In the genomic region with DNA sequence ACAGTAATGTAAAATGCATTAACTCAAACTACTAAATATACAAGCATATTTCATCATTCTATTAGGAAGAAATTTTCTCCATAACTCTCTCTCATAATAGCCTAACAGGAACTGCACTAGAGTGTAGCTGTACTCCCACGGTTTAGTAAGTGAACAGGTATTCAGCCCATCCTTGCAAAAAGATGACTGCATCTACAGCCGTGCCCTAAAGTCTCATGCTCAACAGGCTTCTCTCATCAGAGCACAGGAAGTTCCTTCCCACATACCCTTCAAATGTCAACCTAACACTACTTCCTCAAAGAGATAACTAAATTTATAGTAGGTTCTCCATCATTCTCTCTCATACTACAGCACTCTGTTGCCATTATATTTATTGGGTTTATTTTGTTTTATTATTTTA, we compare ENCODE assay signal across 8 cellular contexts.
A peak's percentile ranks its signal among the peaks of the same experiment; 100 is the strongest.
DNase-seq lines count a peak whose midpoint lies in the region; ATAC-seq lines count a peak whose summit lies in the region.

No MANE protein-coding gene starts in this region.

- peak; percentile 69 for DNase-seq in activated CD8-positive, alpha-beta memory T cell treated with anti-CD3 and anti-CD28 coated beads, Interleukin-2, amount 10 ng/mL, durations not matched to agents 7 days and 5 days
- no peak for DNase-seq in activated CD8-positive, alpha-beta memory T cell treated with anti-CD3 and anti-CD28 coated beads for 24 hours
- DNase-seq in MV-4-11 (lab: John Stamatoyannopoulos, UW), result peak; percentile 80
- DNase-seq in astrocyte of the hippocampus (ENCODE audit: low read depth, low spot score), result peak; percentile 35
- no peak for DNase-seq in effector CD4-positive, alpha-beta T cell
- DNase-seq in NCI-H1436 (lab: John Stamatoyannopoulos, UW), result no peak

- H3K36me3 Mint-ChIP-seq in activated CD8-positive, alpha-beta memory T cell treated with anti-CD3 and anti-CD28 coated beads, Interleukin-2, amount 10 ng/mL, durations not matched to agents 7 days and 5 days, result peaks cover 38% of the 10 kb centered on the region

- peaks cover 4% of the 10 kb centered on the region for H3K9me3 ChIP-seq in skeletal muscle satellite cell (replicated peaks; ENCODE audit: low read length)

- ATAC-seq in activated CD8-positive, alpha-beta memory T cell treated with anti-CD3 and anti-CD28 coated beads, Interleukin-2, amount 10 ng/mL, durations not matched to agents 7 days and 5 days, result peak; percentile 42
- ATAC-seq in HG02981 (IDR thresholded peaks at IDR 0.05; ENCODE audit: unreplicated experiment), result no peak

- peak overlapping the region; percentile 30 for H3K4me3 Mint-ChIP-seq in activated CD8-positive, alpha-beta memory T cell treated with anti-CD3 and anti-CD28 coated beads, Interleukin-2, amount 10 ng/mL, durations not matched to agents 7 days and 5 days

- H3K27me3 ChIP-seq in skeletal muscle satellite cell (ENCODE audit: control insufficient read depth, insufficient read depth, low read length), result no peaks in the 10 kb centered on the region

- no peaks in the 10 kb centered on the region for H3K36me3 ChIP-seq in skeletal muscle satellite cell (ENCODE audit: insufficient read depth, low read length)

- CTCF ChIA-PET in activated CD8-positive, alpha-beta memory T cell treated with anti-CD3 and anti-CD28 coated beads, Interleukin-2, amount 10 ng/mL, durations not matched to agents 7 days and 5 days (lab: Charles Lee), result no interaction called here

- peaks cover 8% of the 10 kb centered on the region for H3K9me3 Mint-ChIP-seq in activated CD8-positive, alpha-beta memory T cell treated with anti-CD3 and anti-CD28 coated beads, Interleukin-2, amount 10 ng/mL, durations not matched to agents 7 days and 5 days (ENCODE audit: low read depth)

- H3K4me1 ChIP-seq in skeletal muscle satellite cell (ENCODE audit: control insufficient read depth, insufficient read depth, low read length), result peaks cover 48% of the 10 kb centered on the region

- H3K27ac Mint-ChIP-seq in activated CD8-positive, alpha-beta memory T cell treated with anti-CD3 and anti-CD28 coated beads, Interleukin-2, amount 10 ng/mL, durations not matched to agents 7 days and 5 days, result peak overlapping the region; percentile 90

- no peak overlapping the region for H3K4me3 ChIP-seq in skeletal muscle satellite cell (ENCODE audit: low read length)

- H3K27me3 Mint-ChIP-seq in activated CD8-positive, alpha-beta memory T cell treated with anti-CD3 and anti-CD28 coated beads, Interleukin-2, amount 10 ng/mL, durations not matched to agents 7 days and 5 days, result no peaks in the 10 kb centered on the region

- peaks cover 53% of the 10 kb centered on the region for H3K4me1 Mint-ChIP-seq in activated CD8-positive, alpha-beta memory T cell treated with anti-CD3 and anti-CD28 coated beads, Interleukin-2, amount 10 ng/mL, durations not matched to agents 7 days and 5 days

- H3K9ac ChIP-seq in skeletal muscle satellite cell (ENCODE audit: low read depth, low read length), result peak overlapping the region; percentile 59

- H3K4me2 ChIP-seq in skeletal muscle satellite cell (ENCODE audit: low read length), result peak overlapping the region; percentile 23

Comparison
In these comparisons a context has a peak if more than half of its experiments do, and no peak if none do; other contexts are left out.
1. DNase-seq: peak in activated CD8-positive, alpha-beta memory T cell treated with anti-CD3 and anti-CD28 coated beads, Interleukin-2, amount 10 ng/mL, durations not matched to agents 7 days and 5 days (single experiment), MV-4-11 (single experiment) and astrocyte of the hippocampus (single experiment); none in activated CD8-positive, alpha-beta memory T cell treated with anti-CD3 and anti-CD28 coated beads for 24 hours (single experiment), effector CD4-positive, alpha-beta T cell (single experiment) and NCI-H1436 (single experiment).